In the genomic region with DNA sequence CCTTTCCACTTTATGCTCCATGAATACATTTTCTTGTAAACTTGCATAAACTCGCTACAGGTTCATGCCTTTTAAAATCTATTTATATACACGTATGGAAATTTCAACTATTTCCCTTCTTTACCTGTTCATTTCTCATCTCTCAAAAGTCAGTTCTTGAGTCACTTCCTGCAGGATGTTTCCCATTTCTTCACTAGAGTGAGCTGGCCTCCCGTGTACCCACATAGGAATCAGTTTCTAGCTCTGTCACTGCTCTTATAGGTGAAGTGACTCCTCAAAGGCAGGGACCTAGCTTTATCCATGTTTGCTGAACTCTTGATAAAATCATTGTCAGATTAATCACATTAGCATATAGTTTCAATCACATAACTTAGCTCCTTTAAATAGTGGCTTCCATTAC, we compare ENCODE assay signal across 8 cellular contexts.
"Had no signal": no experiment of that assay in that cellular context is flagged by ENCODE, and none has a peak within 500 bp of the region (broad histone marks: within the 10 kb centered on the region; RNA-seq: fewer than 3 reads in every experiment).

No MANE protein-coding gene starts in this region.

- ATAC-seq: HCT116, HepG2 had no signal

- H3K4me1 ChIP-seq: HAP-1 had no signal

- H3K4me3 ChIP-seq: GM23248, HAP-1 had no signal

- H3K9me3 ChIP-seq: HAP-1 had no signal

- H3K36me3 ChIP-seq: HAP-1 had no signal

- H3K9ac ChIP-seq: GM23248 had no signal

- H3K27ac ChIP-seq: GM23248 had no signal

- H2AFZ ChIP-seq: GM23248 had no signal

- DNase-seq: GM23248, GOT3, H7, HFFc6, KBM-7 had no signal
